ENCODE assay signal across 9 cellular contexts in genomic region chr2:29010946-29011649, GRCh38. TPM values are rescaled to one million over a fixed set of nuclear protein-coding genes. Genes with fewer than 3 reads are reported as not detected.
DNase-seq lines count a peak whose midpoint lies in the region; ATAC-seq lines count a peak whose summit lies in the region.
"Had no signal": no experiment of that assay in that cellular context is flagged by ENCODE, and none has a peak within 500 bp of the region (broad histone marks: within the 10 kb centered on the region; RNA-seq: fewer than 3 reads in every experiment).

No MANE protein-coding gene starts in this region.

- peak overlapping the region; percentile 86 for H3K27ac ChIP-seq in CD4-positive, alpha-beta memory T cell (ENCODE audit: low read depth, low read length)
- H3K27ac ChIP-seq: neutrophil had no signal

- no peaks in the 10 kb centered on the region for H3K9me3 Mint-ChIP-seq in CD4-positive, alpha-beta memory T cell
- H3K9me3 Mint-ChIP-seq in natural killer cell treated with Interleukin-12 subunit alpha and Interleukin-12 subunit beta and Interleukin-15 and Interleukin-18, amount 100 ng/mL, for 72 hours, result no peaks in the 10 kb centered on the region

- H3K4me1 Mint-ChIP-seq in CD4-positive, alpha-beta memory T cell, result peaks cover 61 to 75% (median 69%) of the 10 kb centered on the region in 4 donors
- peaks cover 63% of the 10 kb centered on the region for H3K4me1 Mint-ChIP-seq in T-helper 17 cell
- peaks cover 68 to 69% of the 10 kb centered on the region in 2 donors for H3K4me1 Mint-ChIP-seq in natural killer cell treated with Interleukin-12 subunit alpha and Interleukin-12 subunit beta and Interleukin-15 and Interleukin-18, amount 100 ng/mL, for 72 hours (ENCODE audit: low read depth in 2 of 2)

- no peaks in the 10 kb centered on the region for H3K36me3 ChIP-seq in CD4-positive, alpha-beta memory T cell (ENCODE audit: insufficient read depth, low read length)
- H3K36me3 ChIP-seq: neutrophil had no signal

- no peaks in the 10 kb centered on the region for H3K27me3 ChIP-seq in CD4-positive, alpha-beta memory T cell (ENCODE audit: insufficient read depth, low read length)
- H3K27me3 ChIP-seq: neutrophil had no signal

- POLR2A ChIA-PET in CD4-positive, alpha-beta memory T cell (lab: Charles Lee; ENCODE audit: partially characterized antibody), result interaction anchor here (1.1 to 9.1 kb wide), 13 partner anchors 11 to 1135 kb away, joined by 3 to 209 read pairs (median 5); partner anchors contain the start of genes CLIP4, TRMT61B, WDR43 and YPEL5

- H3K27me3 Mint-ChIP-seq in CD4-positive, alpha-beta memory T cell, result no peaks in the 10 kb centered on the region
- H3K27me3 Mint-ChIP-seq in T-helper 17 cell, result no peaks in the 10 kb centered on the region
- no peaks in the 10 kb centered on the region for H3K27me3 Mint-ChIP-seq in natural killer cell treated with Interleukin-12 subunit alpha and Interleukin-12 subunit beta and Interleukin-15 and Interleukin-18, amount 100 ng/mL, for 72 hours

- ATAC-seq in T-helper 17 cell (peak; percentile 5), GM21529 (IDR thresholded peaks at IDR 0.05; ENCODE audit: unreplicated experiment) (no peak), GM21381 (IDR thresholded peaks at IDR 0.05; ENCODE audit: unreplicated experiment) (no peak), HG03280 (IDR thresholded peaks at IDR 0.05; ENCODE audit: unreplicated experiment) (no peak)
- ATAC-seq in natural killer cell treated with Interleukin-12 subunit alpha and Interleukin-12 subunit beta and Interleukin-15 and Interleukin-18, amount 100 ng/mL, for 72 hours, result peak; percentile 57 to 69

- CTCF ChIA-PET in CD4-positive, alpha-beta memory T cell (lab: Charles Lee; ENCODE audit: partially characterized antibody), result interaction anchor here (0.7 to 8.3 kb wide), 12 partner anchors 10 to 185 kb away, joined by 3 to 76 read pairs (median 4); partner anchors contain the start of genes TOGARAM2 and TRMT61B

- H3K4me1 ChIP-seq in CD4-positive, alpha-beta memory T cell (ENCODE audit: insufficient read depth, low read length), result peaks cover 77% of the 10 kb centered on the region

- peak overlapping the region; percentile 99 to 100 (median 100) for H3K27ac Mint-ChIP-seq in CD4-positive, alpha-beta memory T cell
- H3K27ac Mint-ChIP-seq in T-helper 17 cell, result peak overlapping the region; percentile 100
- H3K27ac Mint-ChIP-seq in natural killer cell treated with Interleukin-12 subunit alpha and Interleukin-12 subunit beta and Interleukin-15 and Interleukin-18, amount 100 ng/mL, for 72 hours, result peak overlapping the region; percentile 93 to 95

- H3K9me3 ChIP-seq in CD4-positive, alpha-beta memory T cell (ENCODE audit: control insufficient read depth in 1 of 2, low read length in 2 of 2), result no peaks in the 10 kb centered on the region
- no peaks in the 10 kb centered on the region for H3K9me3 ChIP-seq in T-helper 17 cell (ENCODE audit: control insufficient read depth, low read length, poor library complexity, severe bottlenecking)
- H3K9me3 ChIP-seq: neutrophil had no signal

- H3K4me3 Mint-ChIP-seq in CD4-positive, alpha-beta memory T cell, result peak overlapping the region; percentile 63 to 86 (median 85)
- H3K4me3 Mint-ChIP-seq in T-helper 17 cell, result peak overlapping the region; percentile 95
- H3K4me3 Mint-ChIP-seq in natural killer cell treated with Interleukin-12 subunit alpha and Interleukin-12 subunit beta and Interleukin-15 and Interleukin-18, amount 100 ng/mL, for 72 hours, result peak overlapping the region; percentile 92

- H3K36me3 Mint-ChIP-seq in CD4-positive, alpha-beta memory T cell, result no peaks in the 10 kb centered on the region
- no peaks in the 10 kb centered on the region for H3K36me3 Mint-ChIP-seq in T-helper 17 cell (ENCODE audit: low read depth)
- H3K36me3 Mint-ChIP-seq in natural killer cell treated with Interleukin-12 subunit alpha and Interleukin-12 subunit beta and Interleukin-15 and Interleukin-18, amount 100 ng/mL, for 72 hours, result no peaks in the 10 kb centered on the region

- DNase-seq in CD4-positive, alpha-beta memory T cell, result peak; percentile 50 to 80 (median 57)
- DNase-seq in T-helper 17 cell (peak in 1 of 3 donors; percentile 31), NCI-H524 (lab: John Stamatoyannopoulos, UW) (no peak)
- DNase-seq in central memory CD4-positive, alpha-beta T cell, result peak; percentile 57
- peak; percentile 83 for DNase-seq in natural killer cell treated with Interleukin-12 subunit alpha and Interleukin-12 subunit beta and Interleukin-15 and Interleukin-18, amount 100 ng/mL, for 72 hours (ENCODE audit: low spot score)

- intact Hi-C loops in CD4-positive, alpha-beta memory T cell (cut with micrococcal nuclease), result loop anchor here (5.0 to 10.0 kb wide), 4 partner anchors 116 to 1134 kb away; partner anchors contain the start of genes PPP1CB, SPDYA, WDR43 and YPEL5

- H3K4me3 ChIP-seq in CD4-positive, alpha-beta memory T cell (ENCODE audit: low read length in 2 of 2), result peak overlapping the region in 1 of 2 donors; percentile 20

RNA-seq across cellular contexts. Expression of gene TOGARAM2, which starts 30.0 kb away (rescaled TPM):
- total RNA-seq in CD4-positive, alpha-beta memory T cell, result 1 to 10 TPM; 1.8 to 2.7 TPM
- polyA plus RNA-seq in CD4-positive, alpha-beta memory T cell, result 1 to 10 TPM in 1 of 2 donors, under 1 TPM in 1; 0.46 to 1.6 TPM
- total RNA-seq in T-helper 17 cell, result 1 to 10 TPM; 4.2 to 5.2 TPM
- 1 to 10 TPM; 6.8 to 7.7 TPM for total RNA-seq in natural killer cell treated with Interleukin-12 subunit alpha and Interleukin-12 subunit beta and Interleukin-15 and Interleukin-18, amount 100 ng/mL, for 72 hours

Comparison
In these comparisons a context has a peak if more than half of its experiments do, and no peak if none do; other contexts are left out.
1. DNase-seq: peak in CD4-positive, alpha-beta memory T cell (5 of 5), central memory CD4-positive, alpha-beta T cell (single experiment) and natural killer cell treated with Interleukin-12 subunit alpha and Interleukin-12 subunit beta and Interleukin-15 and Interleukin-18, amount 100 ng/mL, for 72 hours (single experiment); none in NCI-H524 (0 of 2).
2. ATAC-seq: peak in T-helper 17 cell (single experiment) and natural killer cell treated with Interleukin-12 subunit alpha and Interleukin-12 subunit beta and Interleukin-15 and Interleukin-18, amount 100 ng/mL, for 72 hours (2 of 2); none in GM21529 (single experiment), GM21381 (single experiment) and HG03280 (single experiment).
3. Peak in every context shown above with its lines, with median percentiles within 50 percentile points of each other: H3K27ac Mint-ChIP-seq and H3K4me3 Mint-ChIP-seq.